Comparison of ENCODE assay signal across 17 cellular contexts in genomic region chr7:4838626-4839334, GRCh38. TPM values are rescaled to one million over a fixed set of nuclear protein-coding genes. Genes with fewer than 3 reads are reported as not detected.
DNase-seq lines count a peak whose midpoint lies in the region; FAIRE-seq and TF ChIP-seq lines count a peak whose summit lies in the region.
"Had no signal": no experiment of that assay in that cellular context is flagged by ENCODE, and none has a peak within 500 bp of the region (broad histone marks: within the 10 kb centered on the region; RNA-seq: fewer than 3 reads in every experiment).

No MANE protein-coding gene starts in this region.

- H3K4me3 Mint-ChIP-seq in endodermal cell (no peak overlapping the region), mesothelial cell of epicardium (no peak overlapping the region)
- H3K4me3 Mint-ChIP-seq: CD4-positive, alpha-beta T cell; H9; IgD-negative memory B cell had no signal

- H3K9me2 ChIP-seq in Karpas-422 (replicated peaks; ENCODE audit: insufficient read depth, low read length) = no peaks in the 10 kb centered on the region

- H3K27me3 Mint-ChIP-seq in endodermal cell (ENCODE audit: insufficient read depth) = no peaks in the 10 kb centered on the region
- H3K27me3 Mint-ChIP-seq in mesothelial cell of epicardium (ENCODE audit: low read depth) = no peaks in the 10 kb centered on the region

- TF ChIP-seq POLR2A in esophagus squamous epithelium (IDR thresholded peaks at IDR 0.05) = no peak

- H3K9me3 ChIP-seq in BLaER1 (no peaks in the 10 kb centered on the region), Karpas-422 (ENCODE audit: low read length) (no peaks in the 10 kb centered on the region), endodermal cell (ENCODE audit: control insufficient read depth, low read length) (no peaks in the 10 kb centered on the region), esophagus squamous epithelium (no peaks in the 10 kb centered on the region)
- H3K9me3 ChIP-seq: SJCRH30 had no signal

- H3K4me2 ChIP-seq in BLaER1 (peak overlapping the region; percentile 86), Karpas-422 (ENCODE audit: low read depth, low read length, poor library complexity, severe bottlenecking) (peak overlapping the region; percentile 12)

- H3K27me3 ChIP-seq in BLaER1 (no peaks in the 10 kb centered on the region), Karpas-422 (ENCODE audit: low read length) (no peaks in the 10 kb centered on the region), endodermal cell (ENCODE audit: control insufficient read depth, insufficient read depth, low read length, poor library complexity, severe bottlenecking) (no peaks in the 10 kb centered on the region), esophagus squamous epithelium (no peaks in the 10 kb centered on the region)

- intact Hi-C loops in posterior vena cava (cut with DNase I) = no loop called here
- intact Hi-C loops in esophagus squamous epithelium (cut with DNase I) = no loop called here

- H3K36me3 Mint-ChIP-seq in endodermal cell (ENCODE audit: low read depth) = peaks cover 13% of the 10 kb centered on the region
- no peaks in the 10 kb centered on the region for H3K36me3 Mint-ChIP-seq in mesothelial cell of epicardium
- H3K36me3 Mint-ChIP-seq: IgD-negative memory B cell had no signal

- no peaks in the 10 kb centered on the region for H3K79me2 ChIP-seq in Karpas-422 (ENCODE audit: low read length)

- peak overlapping the region; percentile 48 for H3K27ac ChIP-seq in BLaER1
- H3K27ac ChIP-seq in Karpas-422 (ENCODE audit: low read length) = no peak overlapping the region
- peak overlapping the region; percentile 90 for H3K27ac ChIP-seq in endodermal cell (ENCODE audit: low read depth, low read length)
- no peak overlapping the region for H3K27ac ChIP-seq in esophagus squamous epithelium
- H3K27ac ChIP-seq: SJCRH30 had no signal

- H3K36me3 ChIP-seq in BLaER1 (peaks cover 24% of the 10 kb centered on the region), Karpas-422 (ENCODE audit: insufficient read depth, low read length) (no peaks in the 10 kb centered on the region), endodermal cell (ENCODE audit: control insufficient read depth, insufficient read depth, low read length) (no peaks in the 10 kb centered on the region), esophagus squamous epithelium (peaks cover 0 to 15% (median 0%) of the 10 kb centered on the region in 3 donors)
- H3K36me3 ChIP-seq: SJCRH30 had no signal

- H3K9me3 Mint-ChIP-seq in endodermal cell (no peaks in the 10 kb centered on the region), mesothelial cell of epicardium (no peaks in the 10 kb centered on the region)
- H3K9me3 Mint-ChIP-seq: CD4-positive, alpha-beta T cell; H9; IgD-negative memory B cell had no signal

- H3K4me1 ChIP-seq in BLaER1 (peaks cover 75% of the 10 kb centered on the region), Karpas-422 (ENCODE audit: low read length) (peaks cover 11% of the 10 kb centered on the region), endodermal cell (ENCODE audit: control insufficient read depth, insufficient read depth, low read length) (peaks cover 4% of the 10 kb centered on the region), esophagus squamous epithelium (no peaks in the 10 kb centered on the region)
- H3K4me1 ChIP-seq: SJCRH30 had no signal

- no peak for FAIRE-seq in HTR-8/SVneo (lab: Jason Lieb, UNC)
- FAIRE-seq: GM19239 had no signal

- 92 to 94% methylated on average over 16 to 21 of the region's 21 CpGs for WGBS in endodermal cell (ENCODE audit: insufficient coverage in 1 of 2, insufficient read length in 1 of 2), 2 experiments
- 88 to 89% methylated on average over 13 to 17 of the region's 21 CpGs for WGBS in esophagus squamous epithelium, 2 donors

- TF ChIP-seq CTCF in endodermal cell (conservative IDR thresholded peaks at IDR 0.05) (no peak), esophagus squamous epithelium (IDR thresholded peaks at IDR 0.05) (no peak), mesothelial cell of epicardium (IDR thresholded peaks at IDR 0.05; ENCODE audit: unreplicated experiment) (no peak)

- DNase-seq in Karpas-422 = no peak
- peak; percentile 40 for DNase-seq in endodermal cell
- peak; percentile 70 for DNase-seq in posterior vena cava (ENCODE audit: low spot score)
- no peak for DNase-seq in HTR-8/SVneo (ENCODE audit: insufficient read length, low spot score)
- no peak for DNase-seq in esophagus squamous epithelium (lab: John Stamatoyannopoulos, UW)
- DNase-seq in mesothelial cell of epicardium (ENCODE audit: low spot score in 2 of 2, unreplicated experiment in 2 of 2) = no peak
- DNase-seq: ACHN; AML-193; CD4-positive, alpha-beta T cell; H9; NCI-H1930; OCI-M1; RPMI8226; SJCRH30 had no signal

- no peak overlapping the region for H2AFZ ChIP-seq in Karpas-422 (ENCODE audit: low read length)

- H3K4me1 Mint-ChIP-seq in endodermal cell (peaks cover 12% of the 10 kb centered on the region), mesothelial cell of epicardium (no peaks in the 10 kb centered on the region)
- H3K4me1 Mint-ChIP-seq: IgD-negative memory B cell had no signal

- H3K9ac ChIP-seq in BLaER1 (no peak overlapping the region), Karpas-422 (ENCODE audit: low read length) (no peak overlapping the region), endodermal cell (ENCODE audit: extremely low read depth, low read length, poor library complexity, severe bottlenecking) (no peak overlapping the region)

- H3K27ac Mint-ChIP-seq in endodermal cell (no peak overlapping the region), mesothelial cell of epicardium (no peak overlapping the region)
- H3K27ac Mint-ChIP-seq: CD4-positive, alpha-beta T cell; IgD-negative memory B cell had no signal

- H3K4me3 ChIP-seq in BLaER1 (peak overlapping the region; percentile 26; the same call in 1 of the 2 replicates), Karpas-422 (ENCODE audit: low read length) (no peak overlapping the region), endodermal cell (ENCODE audit: low read length) (no peak overlapping the region), esophagus squamous epithelium (no peak overlapping the region)
- H3K4me3 ChIP-seq: SJCRH30 had no signal

- H4K20me1 ChIP-seq in BLaER1 = peaks cover 31% of the 10 kb centered on the region
- no peaks in the 10 kb centered on the region for H4K20me1 ChIP-seq in Karpas-422 (ENCODE audit: insufficient read depth, low read depth, low read length)

RNA-seq across cellular contexts. Expression of gene PAPOLB, which starts 23.1 kb away (rescaled TPM):
- not detected in 2 replicates for total RNA-seq in Karpas-422 (2014; rRNA removed; shearing (Covaris generic); ENCODE audit: low replicate concordance)
- total RNA-seq in endodermal cell (1 to 10 TPM; 1.2 to 1.8 TPM), posterior vena cava (under 1 TPM; 0.19 to 0.24 TPM), esophagus squamous epithelium (under 1 TPM in 1 of 4 donors, not detected in 3; 0.38 TPM), mesothelial cell of epicardium (0.11 to 0.22 TPM (median 0.20 TPM) in 3 replicates)
- polyA plus RNA-seq in endodermal cell (2013, experiment 1 of 2) = 0.11 TPM
- 0.21 TPM for polyA plus RNA-seq in endodermal cell (2013, experiment 2 of 2)
- total RNA-seq: CD4-positive, alpha-beta T cell; SJCRH30 had no signal
- polyA plus RNA-seq: IgD-negative memory B cell had no signal

RNA-seq across cellular contexts. Expression of gene RADIL, which starts 44.7 kb away (rescaled TPM):
- not detected in 2 replicates for total RNA-seq in Karpas-422 (2014; rRNA removed; shearing (Covaris generic); ENCODE audit: low replicate concordance)
- total RNA-seq in endodermal cell = 10 to 100 TPM; 34.9 to 47.6 TPM
- 15.4 TPM for polyA plus RNA-seq in endodermal cell (2013, experiment 1 of 2)
- 17.9 TPM for polyA plus RNA-seq in endodermal cell (2013, experiment 2 of 2)
- total RNA-seq in posterior vena cava = 1 to 10 TPM; 4.3 to 5.0 TPM
- 1 to 10 TPM in 2 of 4 donors, under 1 TPM in 1, not detected in 1; 0.35 to 3.1 (median 1.8) TPM for total RNA-seq in esophagus squamous epithelium
- 3.3 to 4.2 TPM (median 4.0 TPM) in 3 replicates for total RNA-seq in mesothelial cell of epicardium
- total RNA-seq: CD4-positive, alpha-beta T cell had no signal
- polyA plus RNA-seq: IgD-negative memory B cell had no signal

Comparison
In these comparisons a context has a peak if more than half of its experiments do, and no peak if none do; other contexts are left out.
1. H3K27ac ChIP-seq: peak in BLaER1 (single experiment) and endodermal cell (single experiment); none in Karpas-422 (single experiment) and esophagus squamous epithelium (0 of 4).
2. DNase-seq: peak in endodermal cell (single experiment) and posterior vena cava (single experiment); none in Karpas-422 (single experiment), HTR-8/SVneo (single experiment), esophagus squamous epithelium (single experiment) and mesothelial cell of epicardium (0 of 2).